7 cellular contexts compared by ENCODE assay signal in the genomic region with DNA sequence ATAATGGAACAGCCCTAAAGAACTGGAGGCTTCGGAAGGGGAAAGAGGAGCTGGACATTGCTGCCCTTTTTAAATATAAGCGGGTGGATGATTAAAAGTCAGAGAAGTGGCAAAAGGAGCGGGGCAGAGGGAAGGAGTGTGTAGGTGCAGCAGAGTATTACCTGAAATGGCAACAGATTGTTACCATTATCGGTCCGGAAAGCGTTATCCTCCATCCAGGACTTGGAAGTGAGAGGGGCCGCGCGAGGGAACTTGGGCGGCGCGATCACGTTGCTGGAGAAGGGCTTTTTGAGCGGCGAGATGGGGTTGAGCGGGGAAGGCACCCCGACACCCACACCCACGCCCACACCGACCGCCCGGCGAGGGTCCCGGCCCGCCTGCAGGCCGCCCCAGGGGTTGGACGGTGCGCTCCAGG. TPM values are rescaled to one million over a fixed set of nuclear protein-coding genes. Genes with fewer than 3 reads are reported as not detected.
DNase-seq lines count a peak whose midpoint lies in the region; ATAC-seq and TF ChIP-seq lines count a peak whose summit lies in the region.

No MANE protein-coding gene starts in this region.

- H3K9ac ChIP-seq in stomach smooth muscle (ENCODE audit: low read length in 2 of 2) = peak overlapping the region; percentile 43 to 75

- no peak for ATAC-seq in GM19452 (IDR thresholded peaks at IDR 0.05; ENCODE audit: unreplicated experiment)

- peak overlapping the region; percentile 93 for H3K27ac ChIP-seq in angular gyrus (ENCODE audit: low read depth, low read length)
- H3K27ac ChIP-seq in stomach smooth muscle (ENCODE audit: low read length) = peak overlapping the region; percentile 53

- H3K9me3 ChIP-seq in stomach smooth muscle (ENCODE audit: control insufficient read depth in 2 of 2, low read length in 2 of 2) = no peaks in the 10 kb centered on the region

- no peak for TF ChIP-seq CTCF in kidney epithelial cell (IDR thresholded peaks at IDR 0.05; ENCODE audit: insufficient read depth, low read length, poor library complexity, severe bottlenecking)

- peak; percentile 17 for DNase-seq in HT-29 (ENCODE audit: low spot score)
- DNase-seq in kidney epithelial cell (ENCODE audit: low read depth) = no peak
- DNase-seq in islet precursor cell = no peak
- DNase-seq in DMS53 treated with DMSO at 0.1 percent for 48 hours (lab: John Stamatoyannopoulos, UW; ENCODE audit: unreplicated experiment) = no peak

- peaks cover 13% of the 10 kb centered on the region for H3K4me1 ChIP-seq in stomach smooth muscle (ENCODE audit: control insufficient read depth, insufficient read depth, low read length)

- peak overlapping the region; percentile 57 for H3K4me3 ChIP-seq in kidney epithelial cell (ENCODE audit: low read depth, low read length)
- peak overlapping the region; percentile 86 to 87 for H3K4me3 ChIP-seq in stomach smooth muscle (ENCODE audit: low read length in 2 of 2)

- H3K36me3 ChIP-seq in kidney epithelial cell (ENCODE audit: control insufficient read depth, insufficient read depth, low read length) (no peaks in the 10 kb centered on the region), stomach smooth muscle (ENCODE audit: control insufficient read depth in 2 of 2, insufficient read depth in 2 of 2, low read length in 2 of 2) (peaks cover 0 to 2% of the 10 kb centered on the region in 2 donors)

- H3K27me3 ChIP-seq in kidney epithelial cell (ENCODE audit: control insufficient read depth, insufficient read depth, low read length) = no peaks in the 10 kb centered on the region
- no peaks in the 10 kb centered on the region for H3K27me3 ChIP-seq in stomach smooth muscle (ENCODE audit: control insufficient read depth in 1 of 2, insufficient read depth in 2 of 2, low read length in 2 of 2)

RNA-seq across cellular contexts. Expression of gene CPEB3, which starts 51.7 kb away (rescaled TPM):
- 0.65 and 0.74 TPM in 2 replicates for total RNA-seq in HT-29 (2014; rRNA removed; shearing (Covaris generic))
- total RNA-seq in kidney epithelial cell = 1.2 and 1.3 TPM in 2 replicates

RNA-seq across cellular contexts. Expression of gene MARCHF5, which starts 51.8 kb away (rescaled TPM):
- 1.9 and 2.7 TPM in 2 replicates for total RNA-seq in HT-29 (2014; rRNA removed; shearing (Covaris generic))
- total RNA-seq in kidney epithelial cell = 15.3 and 16.8 TPM in 2 replicates
